ENCODE assay signal across 27 cellular contexts in genomic region chr5:116355819-116356601, GRCh38.
"Had no signal": no experiment of that assay in that cellular context is flagged by ENCODE, and none has a peak within 500 bp of the region (broad histone marks: within the 10 kb centered on the region; RNA-seq: fewer than 3 reads in every experiment).

No MANE protein-coding gene starts in this region.

- H3K27me3 ChIP-seq: gastroesophageal sphincter, heart right ventricle, neural progenitor cell, sigmoid colon, spleen, suprapubic skin, vagina had no signal

- H3K4me1 ChIP-seq: foreskin keratinocyte, prostate gland had no signal

- H2AFZ ChIP-seq: neural progenitor cell had no signal

- H3K4me3 ChIP-seq: gastroesophageal sphincter, heart right ventricle, lung, neural progenitor cell, prostate gland, sigmoid colon, skin epidermis, spleen, suprapubic skin, vagina had no signal

- H3K4me2 ChIP-seq: neural progenitor cell had no signal

- H3K9me3 ChIP-seq: prostate gland, suprapubic skin, vagina had no signal

- H3K27ac ChIP-seq: foreskin keratinocyte, gastroesophageal sphincter, heart right ventricle, neural progenitor cell, prostate gland, sigmoid colon, skin epidermis, spleen, suprapubic skin, vagina had no signal

- ATAC-seq: effector memory CD8-positive, alpha-beta T cell; foreskin keratinocyte; gastroesophageal sphincter; heart right ventricle; left lobe of liver; naive thymus-derived CD4-positive, alpha-beta T cell; right cardiac atrium; stimulated activated naive CD8-positive, alpha-beta T cell treated with anti-CD3 and anti-CD28 coated beads, Interleukin-15, amount 100 ng/mL, for 72 hours had no signal

- H3K36me3 ChIP-seq: neural progenitor cell, prostate gland, sigmoid colon, suprapubic skin, vagina had no signal

- H3K9ac ChIP-seq: neural progenitor cell had no signal

- DNase-seq: cerebellar nuclear complex; cortex of kidney; effector memory CD8-positive, alpha-beta T cell; erythroblast; foreskin keratinocyte; heart right ventricle; hypothalamus; immature natural killer cell; islet precursor cell; kidney glomerular epithelial cell; mesenchymal stem cell; naive thymus-derived CD4-positive, alpha-beta T cell; right cardiac atrium; sigmoid colon; spleen; stimulated activated CD4-positive, alpha-beta T cell treated with anti-CD3 and anti-CD28 coated beads, Interleukin-2, amount 100 ng/mL, for 48 hours; stimulated activated naive CD4-positive, alpha-beta T cell; stimulated activated naive CD8-positive, alpha-beta T cell treated with anti-CD3 and anti-CD28 coated beads, Interleukin-15, amount 100 ng/mL, for 72 hours; trophoblast cell had no signal
